In the genomic region with DNA sequence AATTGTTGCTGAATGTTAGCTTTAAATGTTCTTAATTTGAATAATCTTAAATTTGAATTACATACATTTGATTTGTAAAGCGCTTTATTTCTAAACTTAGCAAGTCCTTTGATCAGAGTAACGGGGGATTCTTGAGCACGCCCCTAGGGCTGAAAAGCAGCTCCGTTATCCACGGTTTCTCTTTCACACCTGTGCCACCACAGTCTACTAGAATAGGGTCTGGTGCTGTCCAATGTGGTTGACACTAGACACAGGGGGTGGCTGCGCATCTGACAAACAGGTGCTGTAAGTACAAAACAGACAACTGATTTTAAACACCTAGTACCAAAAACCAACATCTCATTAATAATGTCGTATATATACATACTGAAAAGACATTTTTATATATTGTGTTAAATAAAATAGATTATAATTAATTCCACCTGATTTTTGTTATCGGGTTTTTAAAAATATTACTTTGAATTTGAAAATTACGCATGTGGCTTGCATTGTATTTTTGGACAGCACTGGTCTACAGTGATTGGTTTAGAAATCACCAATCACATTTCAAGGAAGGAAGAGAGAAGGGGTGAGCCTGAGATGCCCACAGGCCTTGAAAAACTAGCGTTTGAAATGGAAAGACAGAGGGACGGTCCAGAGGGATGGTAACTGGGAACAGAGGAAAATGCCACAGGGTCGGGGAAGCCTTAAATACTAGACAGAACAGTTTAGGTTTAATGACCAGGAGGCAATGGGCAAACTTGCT, we compare ENCODE assay signal across 9 cellular contexts. TPM values are rescaled to one million over a fixed set of nuclear protein-coding genes. Genes with fewer than 3 reads are reported as not detected.
DNase-seq lines count a peak whose midpoint lies in the region; ATAC-seq, FAIRE-seq and TF ChIP-seq lines count a peak whose summit lies in the region.
"Had no signal": no experiment of that assay in that cellular context is flagged by ENCODE, and none has a peak within 500 bp of the region (broad histone marks: within the 10 kb centered on the region; RNA-seq: fewer than 3 reads in every experiment).

No MANE protein-coding gene starts in this region.

- no peak overlapping the region for H3K27ac ChIP-seq in HUES48 (ENCODE audit: low read depth, low read length)

- peaks cover 14% of the 10 kb centered on the region for H3K4me1 Mint-ChIP-seq in Caco-2 (ENCODE audit: low read depth, unreplicated experiment)

- ATAC-seq in GM18519 (IDR thresholded peaks at IDR 0.05; ENCODE audit: low FRiP score, unreplicated experiment) (peak; percentile 75), GM21529 (IDR thresholded peaks at IDR 0.05; ENCODE audit: unreplicated experiment) (peak; percentile 87)

- H3K4me1 ChIP-seq in HUES48 (ENCODE audit: control insufficient read depth, insufficient read depth, low read length) = peaks cover 53% of the 10 kb centered on the region
- no peaks in the 10 kb centered on the region for H3K4me1 ChIP-seq in Caco-2

- H3K9me3 Mint-ChIP-seq in Caco-2 (ENCODE audit: unreplicated experiment) = no peaks in the 10 kb centered on the region

- peak overlapping the region; percentile 21; the same call in 1 of the 2 replicates for H3K4me3 ChIP-seq in HUES48 (ENCODE audit: low read depth, low read length)
- no peak overlapping the region for H3K4me3 ChIP-seq in Caco-2 (ENCODE audit: low read depth, low read length)

- no peaks in the 10 kb centered on the region for H3K27me3 ChIP-seq in HUES48 (ENCODE audit: control insufficient read depth, insufficient read depth, low read length)
- no peaks in the 10 kb centered on the region for H3K27me3 ChIP-seq in Caco-2 (replicated peaks; ENCODE audit: control insufficient read depth, insufficient read depth, low read length)

- no peak for FAIRE-seq in D721Med (lab: Jason Lieb, UNC)
- FAIRE-seq: colon had no signal

- TF ChIP-seq CTCF in Caco-2 (IDR thresholded peaks at IDR 0.05; ENCODE audit: insufficient read depth in 1 of 2, low read depth in 1 of 2, low read length in 1 of 2, severe bottlenecking in 1 of 2, unreplicated experiment in 1 of 2) = no peak
- no peak for TF ChIP-seq CTCF in D721Med (IDR thresholded peaks at IDR 0.05; ENCODE audit: insufficient read depth, missing control alignments)

- POLR2A ChIA-PET in Caco-2 (lab: Charles Lee) = no interaction called here

- H3K36me3 Mint-ChIP-seq in Caco-2 (ENCODE audit: insufficient read depth, unreplicated experiment) = peaks cover 74% of the 10 kb centered on the region

- DNase-seq in germinal center (ENCODE audit: low spot score) (peak; percentile 68), Caco-2 (no peak), D721Med (ENCODE audit: insufficient read length, low spot score) (no peak), AG08395 (ENCODE audit: low spot score) (no peak), 8988T (no peak)

- intact Hi-C loops in Caco-2 (cut with micrococcal nuclease; ENCODE audit: unreplicated experiment) = no loop called here

- CTCF ChIA-PET in Caco-2 (lab: Charles Lee) = no interaction called here

- H3K9me3 ChIP-seq in HUES48 (ENCODE audit: control insufficient read depth, insufficient read depth, low read length) (no peaks in the 10 kb centered on the region), Caco-2 (no peaks in the 10 kb centered on the region)

- H3K36me3 ChIP-seq in HUES48 (ENCODE audit: control insufficient read depth, insufficient read depth, low read length) = peaks cover 85% of the 10 kb centered on the region
- peaks cover 7% of the 10 kb centered on the region; the same call in 1 of the 2 replicates for H3K36me3 ChIP-seq in Caco-2 (ENCODE audit: control insufficient read depth, insufficient read depth, low read length)

- H3K27me3 Mint-ChIP-seq in Caco-2 (ENCODE audit: insufficient read depth, unreplicated experiment) = no peaks in the 10 kb centered on the region

- BruUV-seq in Caco-2 (replicated peaks; lab: Mats Ljungman, UMichigan) = no TSS peak

- no peak overlapping the region for H3K4me3 Mint-ChIP-seq in Caco-2 (ENCODE audit: unreplicated experiment)

- H3K27ac Mint-ChIP-seq in Caco-2 (ENCODE audit: unreplicated experiment) = no peak overlapping the region

- H3K9ac ChIP-seq in HUES48 (ENCODE audit: low read depth, low read length) = no peak overlapping the region

RNA-seq across cellular contexts. Expression of a gene that starts 7.3 kb away (rescaled TPM):
- 129 and 139 TPM in 2 replicates for total RNA-seq in Caco-2 (2022)

RNA-seq across cellular contexts. Expression of a gene that starts 40.9 kb away (rescaled TPM):
- total RNA-seq in Caco-2 (2022) = 49.6 and 52.3 TPM in 2 replicates
